In genomic region chr22:21641795-21642583, GRCh38 we compare ENCODE assay signal across 8 cellular contexts. TPM values are rescaled to one million over a fixed set of nuclear protein-coding genes. Genes with fewer than 3 reads are reported as not detected.
A peak's percentile ranks its signal among the peaks of the same experiment; 100 is the strongest.
DNase-seq lines count a peak whose midpoint lies in the region; ATAC-seq and TF ChIP-seq lines count a peak whose summit lies in the region.

Gene SDF2L1 (plus strand): TSS chr22:21642302. CDS start chr22:21642337, 35 bp downstream.

- H3K4me1 Mint-ChIP-seq in H9 = peaks cover 14 to 17% of the 10 kb centered on the region in 2 experiments
- H3K4me1 Mint-ChIP-seq in activated T-helper 2 cell treated with anti-CD3 and anti-CD28 coated beads, Interferon-gamma antibody, Interleukin-2, Interleukin-4, amounts not matched to agents 10 μg/mL and 5 μg/mL and 100 μg/mL, durations not matched to agents 14 hours and 24 hours and 36 hours (ENCODE audit: low read depth) = peaks cover 24% of the 10 kb centered on the region
- peaks cover 35 to 42% of the 10 kb centered on the region in 2 donors for H3K4me1 Mint-ChIP-seq in natural killer cell

- H3K14ac ChIP-seq in H9 (ENCODE audit: insufficient read depth, low read length) = 0 out of 2 replicates have a peak within 1 kb of the TSS, but pooled peaks have one; percentile 21

- no peaks in the 10 kb centered on the region for H3K79me2 ChIP-seq in H9 (ENCODE audit: insufficient read depth, low read length)

- no CpG with 5 or more reads among the region's 76 CpGs for WGBS in H9 (ENCODE audit: extremely low coverage, insufficient read length, low lambda C conversion rate)

- peak within 1 kb of the TSS in 1 of 3 experiments; percentile 50; a peak in 2 of 7 replicates for H3K27ac Mint-ChIP-seq in H9
- peak within 1 kb of the TSS; percentile 90 for H3K27ac Mint-ChIP-seq in activated T-helper 2 cell treated with anti-CD3 and anti-CD28 coated beads, Interferon-gamma antibody, Interleukin-2, Interleukin-4, amounts not matched to agents 10 μg/mL and 5 μg/mL and 100 μg/mL, durations not matched to agents 14 hours and 24 hours and 36 hours
- H3K27ac Mint-ChIP-seq in natural killer cell = peak within 1 kb of the TSS; percentile 86 to 90

- peaks cover 7% of the 10 kb centered on the region for H3K23me2 ChIP-seq in H9 (ENCODE audit: insufficient read length, low read depth, low read length, poor library complexity, severe bottlenecking)

- peak; percentile 94 for TF ChIP-seq POLR2A in Raji (IDR thresholded peaks at IDR 0.05; ENCODE audit: insufficient read depth, low read depth, low read length)

- peak; percentile 99 for DNase-seq in H9
- peak; percentile 96 for DNase-seq in M059J (ENCODE audit: low read depth)
- DNase-seq in activated T-helper 2 cell treated with anti-CD3 and anti-CD28 coated beads, Interferon-gamma antibody, Interleukin-2, Interleukin-4, amounts not matched to agents 10 μg/mL and 5 μg/mL and 100 μg/mL, durations not matched to agents 14 hours and 24 hours and 36 hours (ENCODE audit: low spot score) = peak; percentile 98
- DNase-seq in fibroblast of peridontal ligament (ENCODE audit: extremely low read depth) = peak; percentile 97
- peak; percentile 98 for DNase-seq in natural killer cell
- peak; percentile 94 to 98 (median 96) for DNase-seq in stimulated activated naive CD4-positive, alpha-beta T cell (lab: John Stamatoyannopoulos, UW)

- no peak within 1 kb of the TSS for H2BK15ac ChIP-seq in H9 (ENCODE audit: low read depth, low read length)

- H2AFZ ChIP-seq in H9 (ENCODE audit: low read length) = no peak within 1 kb of the TSS

- H3K27me3 Mint-ChIP-seq in H9 (ENCODE audit: low read depth) = peaks cover 13% of the 10 kb centered on the region
- H3K27me3 Mint-ChIP-seq in activated T-helper 2 cell treated with anti-CD3 and anti-CD28 coated beads, Interferon-gamma antibody, Interleukin-2, Interleukin-4, amounts not matched to agents 10 μg/mL and 5 μg/mL and 100 μg/mL, durations not matched to agents 14 hours and 24 hours and 36 hours (ENCODE audit: low read depth) = peaks cover 1% of the 10 kb centered on the region
- no peaks in the 10 kb centered on the region for H3K27me3 Mint-ChIP-seq in natural killer cell (ENCODE audit: low read depth in 2 of 2)

- H4K8ac ChIP-seq in H9 (replicated peaks; ENCODE audit: insufficient read length, low read depth, low read length) = no peak within 1 kb of the TSS

- H3K9me3 ChIP-seq in ES-I3 (ENCODE audit: control insufficient read depth, insufficient read depth, low read length) = no peaks in the 10 kb centered on the region
- no peaks in the 10 kb centered on the region for H3K9me3 ChIP-seq in H9 (ENCODE audit: control insufficient read depth, low read depth, low read length)

- H3K4me3 Mint-ChIP-seq in H9 (peak within 1 kb of the TSS; percentile 78 to 89), natural killer cell (peak within 1 kb of the TSS; percentile 93)
- H3K4me3 Mint-ChIP-seq in activated T-helper 2 cell treated with anti-CD3 and anti-CD28 coated beads, Interferon-gamma antibody, Interleukin-2, Interleukin-4, amounts not matched to agents 10 μg/mL and 5 μg/mL and 100 μg/mL, durations not matched to agents 14 hours and 24 hours and 36 hours (ENCODE audit: low read depth) = peak within 1 kb of the TSS; percentile 85

- no peak within 1 kb of the TSS for H3K27ac ChIP-seq in H9 (ENCODE audit: insufficient read length, low read depth, low read length)

- H3K27me3 ChIP-seq in H9 (ENCODE audit: insufficient read depth, low read length) = no peaks in the 10 kb centered on the region; the same call in 1 of the 2 replicates

- peak; percentile 94 to 99 (median 95) for ATAC-seq in natural killer cell

- H2BK120ac ChIP-seq in H9 (ENCODE audit: low read depth, low read length, poor library complexity, severe bottlenecking) = no peak within 1 kb of the TSS

- H4K20me1 ChIP-seq in H9 (ENCODE audit: control insufficient read depth, insufficient read depth, insufficient read length) = no peaks in the 10 kb centered on the region

- no peaks in the 10 kb centered on the region for H3K79me1 ChIP-seq in H9 (ENCODE audit: insufficient read depth, low read depth, low read length, poor library complexity, severe bottlenecking)

- H4K5ac ChIP-seq in H9 (ENCODE audit: insufficient read length, low read depth, low read length) = no peak within 1 kb of the TSS

- TF ChIP-seq CTCF in H9 (conservative IDR thresholded peaks at IDR 0.05) = no peak
- no peak for TF ChIP-seq CTCF in natural killer cell (IDR thresholded peaks at IDR 0.05)

- no peaks in the 10 kb centered on the region for H3K9me3 Mint-ChIP-seq in H9
- no peaks in the 10 kb centered on the region for H3K9me3 Mint-ChIP-seq in activated T-helper 2 cell treated with anti-CD3 and anti-CD28 coated beads, Interferon-gamma antibody, Interleukin-2, Interleukin-4, amounts not matched to agents 10 μg/mL and 5 μg/mL and 100 μg/mL, durations not matched to agents 14 hours and 24 hours and 36 hours
- H3K9me3 Mint-ChIP-seq in natural killer cell = no peaks in the 10 kb centered on the region

- H2AK5ac ChIP-seq in H9 (ENCODE audit: insufficient read length, low read length) = no peak within 1 kb of the TSS

- H3K9ac ChIP-seq in ES-I3 (ENCODE audit: low read depth, low read length) (peak within 1 kb of the TSS; percentile 78), H9 (ENCODE audit: extremely low read depth, insufficient read length, low read length) (peak within 1 kb of the TSS; percentile 51)

- no peak within 1 kb of the TSS for H3K23ac ChIP-seq in H9 (ENCODE audit: insufficient read length, low read depth, low read length)

- H3K4ac ChIP-seq in H9 (ENCODE audit: low read depth, low read length) = no peak within 1 kb of the TSS

- H2BK5ac ChIP-seq in H9 (ENCODE audit: insufficient read length, low read length) = no peak within 1 kb of the TSS

- peaks cover 10 to 25% (median 17%) of the 10 kb centered on the region in 3 experiments; a peak in 6 of 7 replicates for H3K36me3 Mint-ChIP-seq in H9 (ENCODE audit: insufficient read depth in 1 of 3, low read depth in 3 of 3)
- H3K36me3 Mint-ChIP-seq in activated T-helper 2 cell treated with anti-CD3 and anti-CD28 coated beads, Interferon-gamma antibody, Interleukin-2, Interleukin-4, amounts not matched to agents 10 μg/mL and 5 μg/mL and 100 μg/mL, durations not matched to agents 14 hours and 24 hours and 36 hours (ENCODE audit: low read depth) = peaks cover 28% of the 10 kb centered on the region
- no peaks in the 10 kb centered on the region for H3K36me3 Mint-ChIP-seq in natural killer cell

- intact Hi-C loops in activated T-helper 2 cell treated with anti-CD3 and anti-CD28 coated beads, Interferon-gamma antibody, Interleukin-2, Interleukin-4, amounts not matched to agents 10 μg/mL and 5 μg/mL and 100 μg/mL, durations not matched to agents 14 hours and 24 hours and 36 hours (cut with micrococcal nuclease) = loop anchor here (1.0 to 2.0 kb wide), 4 partner anchors 10 to 71 kb away; partner anchors contain the start of gene YDJC
- intact Hi-C loops in natural killer cell (cut with micrococcal nuclease) = loop anchor here (1.0 kb wide), 1 partner anchor 13 kb away; no protein-coding TSS in a partner anchor

- H3K18ac ChIP-seq in H9 (ENCODE audit: insufficient read length, low read depth, low read length) = peak within 1 kb of the TSS; percentile 9

- no peak within 1 kb of the TSS for H3T11ph ChIP-seq in H9 (ENCODE audit: low read length)

- H3K56ac ChIP-seq in H9 (ENCODE audit: insufficient read length, low read depth, low read length) = no peak within 1 kb of the TSS

- no peak within 1 kb of the TSS for H2BK20ac ChIP-seq in H9 (ENCODE audit: low read depth, low read length, poor library complexity, severe bottlenecking)

- no peaks in the 10 kb centered on the region for H3K36me3 ChIP-seq in ES-I3 (ENCODE audit: insufficient read depth, low read length)

- no peak within 1 kb of the TSS for H4K91ac ChIP-seq in H9 (ENCODE audit: insufficient read length, low read depth, low read length)

- H3K4me2 ChIP-seq in H9 (ENCODE audit: insufficient read depth, insufficient read length, low read length) = peak within 1 kb of the TSS; percentile 57

- H2BK12ac ChIP-seq in H9 (ENCODE audit: insufficient read length, low read depth, low read length) = no peak within 1 kb of the TSS

- H3K4me1 ChIP-seq in ES-I3 (ENCODE audit: insufficient read depth, low read length) (no peaks in the 10 kb centered on the region), H9 (ENCODE audit: insufficient read depth, low read length) (peaks cover 2% of the 10 kb centered on the region; the same call in 1 of the 2 replicates)

RNA-seq across cellular contexts. Expression of gene SDF2L1, which starts in this region (rescaled TPM):
- total RNA-seq in H9 (2021) (36.0 TPM in 2 replicates), natural killer cell (10 to 100 TPM; 38.3 to 55.8 (median 40.3) TPM)
- 44.7 and 45.0 TPM in 2 replicates for total RNA-seq in M059J (2014; rRNA removed; shearing (Covaris generic))
- total RNA-seq in activated T-helper 2 cell treated with anti-CD3 and anti-CD28 coated beads, Interferon-gamma antibody, Interleukin-2, Interleukin-4, amounts not matched to agents 10 μg/mL and 5 μg/mL and 100 μg/mL, durations not matched to agents 14 hours and 24 hours and 36 hours = 95.6 and 97.9 TPM in 2 replicates
